Comparison of ENCODE assay signal across 1 cellular context in the genomic region with DNA sequence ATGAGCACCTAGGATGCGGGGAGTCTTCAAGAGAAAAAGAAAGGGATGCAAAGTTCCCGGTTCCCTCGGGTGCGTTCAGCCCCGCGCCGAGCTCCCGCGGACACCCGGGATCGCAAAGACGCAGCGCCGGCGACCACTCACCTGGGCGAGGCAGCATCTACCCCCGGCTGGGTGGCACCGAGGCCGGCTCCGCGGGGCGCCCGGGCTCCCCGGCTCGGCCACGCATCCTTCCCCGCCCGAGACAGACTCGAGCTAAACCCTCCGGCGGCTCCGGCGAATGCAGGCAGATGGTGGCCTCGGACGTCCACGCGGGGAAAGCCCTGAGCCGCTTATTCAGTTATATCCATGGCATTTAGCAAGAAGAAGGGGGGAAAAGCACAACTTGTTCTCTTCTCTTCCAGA.
A peak's percentile ranks its signal among the peaks of the same experiment; 100 is the strongest.
TF ChIP-seq lines count a peak whose summit lies in the region.

No MANE protein-coding gene starts in this region.

TF ChIP-seq in GM23338, 12 proteins besides CTCF, POLR2A, EP300 and RAD21:
- TF ChIP-seq ZNF462 (CRISPR knock-in tag; IDR thresholded peaks at IDR 0.05) (no peak), EZH2 (IDR thresholded peaks at IDR 0.05; ENCODE audit: low read depth, unreplicated experiment) (peak; percentile 61)
